In genomic region chr20:38873050-38873581, GRCh38 we compare ENCODE assay signal across 8 cellular contexts. TPM values are rescaled to one million over a fixed set of nuclear protein-coding genes. Genes with fewer than 3 reads are reported as not detected.
DNase-seq lines count a peak whose midpoint lies in the region; ATAC-seq and TF ChIP-seq lines count a peak whose summit lies in the region.

No MANE protein-coding gene starts in this region.

- TF ChIP-seq CTCF in CD4-positive, alpha-beta T cell (IDR thresholded peaks at IDR 0.05) = no peak
- TF ChIP-seq CTCF in OCI-LY1 (IDR thresholded peaks at IDR 0.05; ENCODE audit: low read length) (no peak), breast epithelium (IDR thresholded peaks at IDR 0.05) (no peak)

- H3F3A ChIP-seq in OCI-LY1 (ENCODE audit: insufficient read depth, low read length) = peaks cover 21% of the 10 kb centered on the region

- no peaks in the 10 kb centered on the region for H3K9me3 ChIP-seq in CD4-positive, alpha-beta T cell (ENCODE audit: control insufficient read depth, low read length)
- no peaks in the 10 kb centered on the region for H3K9me3 ChIP-seq in OCI-LY1 (ENCODE audit: low read length)
- H3K9me3 ChIP-seq in breast epithelium = no peaks in the 10 kb centered on the region

- no peaks in the 10 kb centered on the region for H3K27me3 ChIP-seq in CD4-positive, alpha-beta T cell (ENCODE audit: control insufficient read depth, insufficient read depth, low read length)
- H3K27me3 ChIP-seq in OCI-LY1 (ENCODE audit: insufficient read depth, low read length) = no peaks in the 10 kb centered on the region
- peaks cover 0 to 16% of the 10 kb centered on the region in 2 donors for H3K27me3 ChIP-seq in breast epithelium

- ATAC-seq in CD4-positive, alpha-beta T cell (ENCODE audit: poor library complexity) = peak; percentile 61
- peak; percentile 43 for ATAC-seq in GM21576 (IDR thresholded peaks at IDR 0.05; ENCODE audit: unreplicated experiment)

- H3K79me2 ChIP-seq in OCI-LY1 (ENCODE audit: insufficient read depth, low read length) = peaks cover 15% of the 10 kb centered on the region; the same call in 1 of the 2 replicates

- peak; percentile 33 to 67 (median 54) for DNase-seq in CD4-positive, alpha-beta T cell
- DNase-seq in activated naive CD4-positive, alpha-beta T cell treated with anti-CD3 and anti-CD28 coated beads for 36 hours = peak; percentile 90
- peak; percentile 60 to 77 (median 67) for DNase-seq in stimulated activated CD4-positive, alpha-beta T cell treated with anti-CD3 and anti-CD28 coated beads, TNF-alpha, amount 100 ng/mL, for 4 hours (ENCODE audit: low read depth in 3 of 3)
- no peak for DNase-seq in SKM-1 treated with dmso at 0.1 percent for 144 hours (lab: John Stamatoyannopoulos, UW; ENCODE audit: unreplicated experiment)
- DNase-seq in OCI-M1 (lab: John Stamatoyannopoulos, UW) = no peak
- DNase-seq in breast epithelium (ENCODE audit: low spot score in 2 of 2) = no peak

- CTCF ChIA-PET in CD4-positive, alpha-beta T cell (lab: Charles Lee) = interaction anchor here (0.6 to 3.1 kb wide), 4 partner anchors 33 to 124 kb away, joined by 3 to 8 read pairs (median 6); no protein-coding TSS in a partner anchor
- CTCF ChIA-PET in activated naive CD4-positive, alpha-beta T cell treated with anti-CD3 and anti-CD28 coated beads for 36 hours (lab: Charles Lee) = interaction anchor here (1.0 to 4.6 kb wide), 4 partner anchors 19 to 66 kb away, joined by 4 to 22 read pairs (median 6); no protein-coding TSS in a partner anchor

- no peak overlapping the region for H2AFZ ChIP-seq in OCI-LY1 (ENCODE audit: low read length)

- no peaks in the 10 kb centered on the region for H3K9me3 Mint-ChIP-seq in CD4-positive, alpha-beta T cell
- H3K9me3 Mint-ChIP-seq in activated naive CD4-positive, alpha-beta T cell treated with anti-CD3 and anti-CD28 coated beads for 36 hours = no peaks in the 10 kb centered on the region

- no peaks in the 10 kb centered on the region for H3K9me2 ChIP-seq in OCI-LY1 (ENCODE audit: low read depth, low read length)

- no peak for TF ChIP-seq POLR2A in breast epithelium (IDR thresholded peaks at IDR 0.05)

- peak overlapping the region; percentile 83 for H3K4me2 ChIP-seq in OCI-LY1 (ENCODE audit: low read length)

- H4K20me1 ChIP-seq in OCI-LY1 (ENCODE audit: insufficient read depth, low read length) = no peaks in the 10 kb centered on the region

- H3K4me3 Mint-ChIP-seq in CD4-positive, alpha-beta T cell = peak overlapping the region; percentile 86
- H3K4me3 Mint-ChIP-seq in activated naive CD4-positive, alpha-beta T cell treated with anti-CD3 and anti-CD28 coated beads for 36 hours = peak overlapping the region; percentile 54

- H3K4me1 ChIP-seq in OCI-LY1 (ENCODE audit: insufficient read depth, low read length, severe bottlenecking) = peaks cover 87% of the 10 kb centered on the region
- no peaks in the 10 kb centered on the region for H3K4me1 ChIP-seq in breast epithelium

- peak overlapping the region; percentile 89 for H3K27ac Mint-ChIP-seq in CD4-positive, alpha-beta T cell
- peak overlapping the region; percentile 91 for H3K27ac Mint-ChIP-seq in activated naive CD4-positive, alpha-beta T cell treated with anti-CD3 and anti-CD28 coated beads for 36 hours

- no peaks in the 10 kb centered on the region for H3K27me3 Mint-ChIP-seq in CD4-positive, alpha-beta T cell
- H3K27me3 Mint-ChIP-seq in activated naive CD4-positive, alpha-beta T cell treated with anti-CD3 and anti-CD28 coated beads for 36 hours (ENCODE audit: low read depth) = no peaks in the 10 kb centered on the region

- POLR2A ChIA-PET in CD4-positive, alpha-beta T cell (lab: Charles Lee) = interaction anchor here (0.7 to 5.9 kb wide), 7 partner anchors 10 to 67 kb away, joined by 3 to 107 read pairs (median 6); partner anchors contain the start of gene PPP1R16B

- peak overlapping the region; percentile 73 for H3K9ac ChIP-seq in OCI-LY1 (ENCODE audit: low read length)

- intact Hi-C loops in CD4-positive, alpha-beta T cell (cut with DNase I, micrococcal nuclease) = loop anchor here (1.0 to 5.0 kb wide), 3 partner anchors 28 to 68 kb away; partner anchors contain the start of gene PPP1R16B (in 2 of the 2)
- intact Hi-C loops in activated naive CD4-positive, alpha-beta T cell treated with anti-CD3 and anti-CD28 coated beads for 36 hours (cut with micrococcal nuclease) = loop anchor here (1.0 to 2.0 kb wide), 7 partner anchors 10 to 89 kb away; partner anchors contain the start of genes DHX35 and PPP1R16B
- intact Hi-C loops in breast epithelium (cut with DNase I; ENCODE audit: low total_unique reads) = no loop called here

- H3K36me3 ChIP-seq in OCI-LY1 (ENCODE audit: insufficient read depth, low read length) = peaks cover 5% of the 10 kb centered on the region; the same call in 1 of the 2 replicates
- H3K36me3 ChIP-seq in breast epithelium = no peaks in the 10 kb centered on the region

- H3K36me3 Mint-ChIP-seq in CD4-positive, alpha-beta T cell (ENCODE audit: low read depth) = peaks cover under 1% of the 10 kb centered on the region
- peaks cover 2% of the 10 kb centered on the region for H3K36me3 Mint-ChIP-seq in activated naive CD4-positive, alpha-beta T cell treated with anti-CD3 and anti-CD28 coated beads for 36 hours (ENCODE audit: low read depth)

- peaks cover 86% of the 10 kb centered on the region for H3K4me1 Mint-ChIP-seq in CD4-positive, alpha-beta T cell (ENCODE audit: low read depth)
- H3K4me1 Mint-ChIP-seq in activated naive CD4-positive, alpha-beta T cell treated with anti-CD3 and anti-CD28 coated beads for 36 hours (ENCODE audit: low read depth) = peaks cover 70% of the 10 kb centered on the region

- H3K4me3 ChIP-seq in OCI-LY1 (ENCODE audit: low read depth, low read length, poor library complexity, severe bottlenecking) (peak overlapping the region; percentile 42), breast epithelium (no peak overlapping the region)

- H3K27ac ChIP-seq in CD4-positive, alpha-beta T cell (ENCODE audit: low read depth, low read length) = peak overlapping the region; percentile 89
- H3K27ac ChIP-seq in OCI-LY1 (ENCODE audit: low read depth, low read length, poor library complexity, severe bottlenecking) (peak overlapping the region; percentile 100), breast epithelium (peak overlapping the region in 1 of 2 donors; percentile 38)

RNA-seq across cellular contexts. Expression of gene FAM83D, which starts 53.1 kb away (rescaled TPM):
- total RNA-seq in CD4-positive, alpha-beta T cell = 1 to 10 TPM; 1.8 to 1.9 TPM
- 10 to 100 TPM; 13.6 TPM for total RNA-seq in activated naive CD4-positive, alpha-beta T cell treated with anti-CD3 and anti-CD28 coated beads for 36 hours
- total RNA-seq in breast epithelium = under 1 TPM; 0.33 to 0.64 (median 0.59) TPM

Comparison
In these comparisons a context has a peak if more than half of its experiments do, and no peak if none do; other contexts are left out.
1. DNase-seq: peak in CD4-positive, alpha-beta T cell (10 of 10), activated naive CD4-positive, alpha-beta T cell treated with anti-CD3 and anti-CD28 coated beads for 36 hours (single experiment) and stimulated activated CD4-positive, alpha-beta T cell treated with anti-CD3 and anti-CD28 coated beads, TNF-alpha, amount 100 ng/mL, for 4 hours (3 of 3); none in SKM-1 treated with dmso at 0.1 percent for 144 hours (single experiment), OCI-M1 (single experiment) and breast epithelium (0 of 2).
2. RNA of gene FAM83D, which starts 53.1 kb away (total RNA-seq): 13.6 TPM in activated naive CD4-positive, alpha-beta T cell treated with anti-CD3 and anti-CD28 coated beads for 36 hours; 1.8 to 1.9 TPM in CD4-positive, alpha-beta T cell and 0.33 to 0.64 TPM in breast epithelium; every median in the first group is over 4 times any median in the second.